1 cellular context compared by ENCODE assay signal in the genomic region with DNA sequence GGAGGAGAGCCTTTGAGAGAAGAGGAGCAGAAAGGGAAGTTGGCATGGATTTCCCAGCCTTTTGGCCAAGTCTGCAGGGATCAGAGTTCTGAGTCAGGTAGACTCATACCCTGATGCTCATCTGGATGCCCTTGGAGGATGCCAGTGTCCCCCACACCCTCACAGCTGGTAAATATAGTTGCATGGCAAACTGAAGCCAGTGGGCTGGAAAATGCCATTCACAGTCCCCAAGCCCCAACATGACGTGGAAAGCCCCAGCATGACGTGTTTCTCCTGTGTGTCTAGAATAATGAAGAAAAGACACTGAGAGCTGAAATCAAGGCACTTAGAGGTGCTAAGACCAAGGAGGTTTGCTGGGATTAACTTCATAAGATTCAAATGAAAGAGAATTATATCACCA.
TF ChIP-seq lines count a peak whose summit lies in the region.

No MANE protein-coding gene starts in this region.

TF ChIP-seq in HepG2, 621 proteins besides CTCF, POLR2A, EP300 and RAD21:
- TF ChIP-seq CREB1 (IDR thresholded peaks at IDR 0.05) = peak; percentile 62
- no peak for TF ChIP-seq CREB1 (CRISPR knock-in tag; IDR thresholded peaks at IDR 0.05)
- TF ChIP-seq FOSL1 (CRISPR knock-in tag; IDR thresholded peaks at IDR 0.05; ENCODE audit: borderline replicate concordance) = no peak
